Comparison of ENCODE assay signal across 19 cellular contexts in genomic region chrX:54789405-54789804, GRCh38. TPM values are rescaled to one million over a fixed set of nuclear protein-coding genes. Genes with fewer than 3 reads are reported as not detected.
"Had no signal": no experiment of that assay in that cellular context is flagged by ENCODE, and none has a peak within 500 bp of the region (broad histone marks: within the 10 kb centered on the region; RNA-seq: fewer than 3 reads in every experiment).

No MANE protein-coding gene starts in this region.

RNA-seq across cellular contexts. Expression of gene ITIH6, which starts 8.7 kb away (rescaled TPM):
- total RNA-seq: endodermal cell; endothelial cell of umbilical vein; epithelial cell of proximal tubule; fibroblast of lung; foreskin keratinocyte; heart right ventricle; left lobe of liver; liver; mucosa of gallbladder; naive thymus-derived CD8-positive, alpha-beta T cell; osteoblast; renal cortical epithelial cell; right cardiac atrium; spleen had no signal
- polyA plus RNA-seq: endothelial cell of umbilical vein; fibroblast of lung; foreskin keratinocyte; heart right ventricle; immature natural killer cell; keratinocyte; liver; lung; naive thymus-derived CD8-positive, alpha-beta T cell; neural cell; right cardiac atrium; sigmoid colon; spleen had no signal
